ENCODE assay signal across 20 cellular contexts in genomic region chr2:225207471-225207870, GRCh38.
DNase-seq lines count a peak whose midpoint lies in the region; ATAC-seq, FAIRE-seq and TF ChIP-seq lines count a peak whose summit lies in the region.
"Had no signal": no experiment of that assay in that cellular context is flagged by ENCODE, and none has a peak within 500 bp of the region (broad histone marks: within the 10 kb centered on the region; RNA-seq: fewer than 3 reads in every experiment).

No MANE protein-coding gene starts in this region.

- 61% methylated on average over 3 of the region's 3 CpGs for WGBS in A549 (ENCODE audit: missing lambda C conversion rate)
- 54 to 63% methylated on average over 3 of the region's 3 CpGs for WGBS in transverse colon (ENCODE audit: low coverage in 1 of 2), 2 donors

- TF ChIP-seq POLR2A in A549 (IDR thresholded peaks at IDR 0.05; ENCODE audit: low read length): no peak
- TF ChIP-seq POLR2A in transverse colon (IDR thresholded peaks at IDR 0.05): no peak
- no peak for TF ChIP-seq POLR2A in Peyer's patch (IDR thresholded peaks at IDR 0.05)

- DNase-seq in A549 (ENCODE audit: low read depth in 1 of 2, low spot score in 1 of 2) (no peak), WERI-Rb-1 (no peak), transverse colon (no peak), Peyer's patch (no peak), LoVo (ENCODE audit: low spot score) (no peak)
- DNase-seq: 8988T; Calu3; CD8-positive, alpha-beta T cell; DMS53; DND-41; GM23248 had no signal

- H3K36me3 Mint-ChIP-seq in nephron (ENCODE audit: low read depth): no peaks in the 10 kb centered on the region
- H3K36me3 Mint-ChIP-seq: CD8-positive, alpha-beta T cell had no signal

- H3K9me3 ChIP-seq in A549: 0 out of 3 replicates have a peak, but pooled peaks cover 4% of the 10 kb centered on the region
- H3K9me3 ChIP-seq in WERI-Rb-1 (ENCODE audit: severe bottlenecking): no peaks in the 10 kb centered on the region
- H3K9me3 ChIP-seq in transverse colon: no peaks in the 10 kb centered on the region
- H3K9me3 ChIP-seq in Peyer's patch: no peaks in the 10 kb centered on the region
- H3K9me3 ChIP-seq: HAP-1 had no signal

- H3K27me3 ChIP-seq in WERI-Rb-1 (ENCODE audit: insufficient read depth, low read depth, severe bottlenecking) (no peaks in the 10 kb centered on the region), transverse colon (no peaks in the 10 kb centered on the region), Peyer's patch (no peaks in the 10 kb centered on the region)
- H3K27me3 ChIP-seq: BLaER1 treated with 17β-estradiol and CSF1 and Interleukin-3, amounts not matched to agents 10 nM and 100 nM had no signal

- H3K9me3 Mint-ChIP-seq in nephron: no peaks in the 10 kb centered on the region

- H3K27me3 Mint-ChIP-seq in nephron (ENCODE audit: low read depth): peaks cover 4% of the 10 kb centered on the region

- no peak for ATAC-seq in A549
- peak; percentile 62 for ATAC-seq in GM18870 (IDR thresholded peaks at IDR 0.05; ENCODE audit: unreplicated experiment)
- ATAC-seq: CD8-positive, alpha-beta T cell had no signal

- no peaks in the 10 kb centered on the region for H3K36me3 ChIP-seq in WERI-Rb-1
- H3K36me3 ChIP-seq in transverse colon: no peaks in the 10 kb centered on the region
- no peaks in the 10 kb centered on the region for H3K36me3 ChIP-seq in Peyer's patch
- H3K36me3 ChIP-seq: BLaER1 treated with 17β-estradiol and CSF1 and Interleukin-3, amounts not matched to agents 10 nM and 100 nM; HAP-1 had no signal

- H3K4me1 Mint-ChIP-seq in nephron: peaks cover 9% of the 10 kb centered on the region
- H3K4me1 Mint-ChIP-seq: B cell had no signal

- POLR2A ChIA-PET in A549 (lab: Yijun Ruan, JAX): no interaction called here

- no peak for TF ChIP-seq EP300 in A549 (IDR thresholded peaks at IDR 0.05)
- no peak for TF ChIP-seq EP300 in transverse colon (IDR thresholded peaks at IDR 0.05; ENCODE audit: low read depth)

- H3K4me1 ChIP-seq in A549 (no peaks in the 10 kb centered on the region), transverse colon (no peaks in the 10 kb centered on the region), Peyer's patch (no peaks in the 10 kb centered on the region)
- H3K4me1 ChIP-seq: BLaER1 treated with 17β-estradiol and CSF1 and Interleukin-3, amounts not matched to agents 10 nM and 100 nM; HAP-1 had no signal

- intact Hi-C loops in transverse colon (cut with DNase I; ENCODE audit: low total_unique reads): no loop called here

- in situ Hi-C loops in transverse colon (cut with MboI; ENCODE audit: low pct_ligation_motif_present in 1 of 4, low pct_unique_long_range_greater_than_20kb in 1 of 4, low sequenced_read_pairs in 3 of 4): no loop called here

- H3K4me2 ChIP-seq in A549: no peak overlapping the region
- H3K4me2 ChIP-seq: BLaER1 treated with 17β-estradiol and CSF1 and Interleukin-3, amounts not matched to agents 10 nM and 100 nM had no signal

- H3K4me3 ChIP-seq in A549: no peak overlapping the region
- H3K4me3 ChIP-seq in WERI-Rb-1 (ENCODE audit: low read depth, low read length): no peak overlapping the region
- H3K4me3 ChIP-seq in transverse colon: no peak overlapping the region
- H3K4me3 ChIP-seq in Peyer's patch: no peak overlapping the region
- H3K4me3 ChIP-seq: BLaER1 treated with 17β-estradiol and CSF1 and Interleukin-3, amounts not matched to agents 10 nM and 100 nM; GM23248; HAP-1 had no signal

- CTCF ChIA-PET in A549 (lab: Yijun Ruan, JAX): no interaction called here

- no peak for TF ChIP-seq CTCF in A549 (IDR thresholded peaks at IDR 0.05)
- no peak for TF ChIP-seq CTCF in WERI-Rb-1 (IDR thresholded peaks at IDR 0.05; ENCODE audit: low read depth, low read length)
- no peak for TF ChIP-seq CTCF in nephron (IDR thresholded peaks at IDR 0.05; ENCODE audit: unreplicated experiment in 3 of 3)
- TF ChIP-seq CTCF in transverse colon (IDR thresholded peaks at IDR 0.05): no peak
- no peak for TF ChIP-seq CTCF in Peyer's patch (IDR thresholded peaks at IDR 0.05)

- no peak overlapping the region for H3K27ac ChIP-seq in A549
- H3K27ac ChIP-seq in WERI-Rb-1: peak overlapping the region; percentile 72
- no peak overlapping the region for H3K27ac ChIP-seq in transverse colon
- H3K27ac ChIP-seq in Peyer's patch: no peak overlapping the region
- H3K27ac ChIP-seq: BLaER1 treated with 17β-estradiol and CSF1 and Interleukin-3, amounts not matched to agents 10 nM and 100 nM; GM23248 had no signal

- H3K4me3 Mint-ChIP-seq in nephron: no peak overlapping the region
- H3K4me3 Mint-ChIP-seq: B cell; CD8-positive, alpha-beta T cell had no signal

- peak overlapping the region in 2 of 3 experiments; percentile 1 to 20 for H3K27ac Mint-ChIP-seq in nephron
- H3K27ac Mint-ChIP-seq: B cell; CD8-positive, alpha-beta T cell had no signal

- no peak for TF ChIP-seq RAD21 in A549 (conservative IDR thresholded peaks at IDR 0.05 in 1 of 2, IDR thresholded peaks at IDR 0.05 in 1 of 2)

- FAIRE-seq in A549 (lab: Jason Lieb, UNC): no peak
- FAIRE-seq: G401.6, GM12892, GM18507, GM19239 had no signal

TF ChIP-seq in A549, 52 proteins besides CTCF, POLR2A, EP300 and RAD21:
- no peak for TF ChIP-seq NFE2L2 (conservative IDR thresholded peaks at IDR 0.05; ENCODE audit: low read length)
- TF ChIP-seq MAFK (IDR thresholded peaks at IDR 0.05; ENCODE audit: partially characterized antibody): peak; percentile 58
TF ChIP-seq in A549: peak in this region for 1.
